Comparison of ENCODE assay signal across 8 cellular contexts in the genomic region with DNA sequence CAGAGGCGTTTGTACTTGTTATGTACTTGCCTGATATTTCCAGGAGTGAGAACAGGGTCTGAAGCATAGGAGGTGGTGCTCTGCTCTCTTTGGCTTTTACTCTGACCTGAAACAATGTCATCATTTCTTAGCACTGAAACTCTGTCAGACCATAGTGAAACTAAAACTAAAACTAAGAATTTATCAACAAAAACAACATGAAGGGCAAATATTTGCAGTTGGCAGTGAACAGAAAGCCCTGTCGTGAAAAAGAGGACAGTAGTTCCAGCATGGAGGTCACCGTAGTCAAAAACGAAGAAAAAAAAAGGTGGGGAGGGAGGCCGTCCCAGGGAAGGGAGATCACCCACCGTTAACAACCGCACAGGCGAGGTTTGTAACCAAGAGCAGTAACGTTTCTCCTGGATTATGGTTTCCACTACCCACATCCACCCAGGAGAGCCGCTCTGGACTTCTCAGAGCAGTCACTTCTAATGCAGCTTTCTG.
DNase-seq lines count a peak whose midpoint lies in the region; ATAC-seq, FAIRE-seq and TF ChIP-seq lines count a peak whose summit lies in the region.

No MANE protein-coding gene starts in this region.

- H3K36me3 ChIP-seq in BJ (ENCODE audit: control insufficient read depth, insufficient read depth, low read length) = no peaks in the 10 kb centered on the region
- no peaks in the 10 kb centered on the region for H3K36me3 ChIP-seq in H1 (ENCODE audit: control insufficient read depth in 2 of 4, insufficient read depth in 4 of 4, low read length in 3 of 4)
- H3K36me3 ChIP-seq in osteoblast (ENCODE audit: insufficient read depth, low read length) = no peaks in the 10 kb centered on the region

- no peak overlapping the region; the same call in 1 of the 2 replicates for H2BK12ac ChIP-seq in H1 (ENCODE audit: low read depth, low read length)

- H2AK5ac ChIP-seq in H1 (ENCODE audit: low read depth, low read length) = no peak overlapping the region

- peak overlapping the region; percentile 24 for H2BK120ac ChIP-seq in H1 (replicated peaks; ENCODE audit: low read depth, low read length)

- ATAC-seq in HG03565 (IDR thresholded peaks at IDR 0.05; ENCODE audit: unreplicated experiment) = peak; percentile 80

- DNase-seq in BJ (ENCODE audit: low read depth) (no peak), GM20000 (ENCODE audit: low spot score) (peak; percentile 31), H1 (ENCODE audit: low read depth in 1 of 2, low spot score in 2 of 2) (no peak), osteoblast (ENCODE audit: insufficient read length, low spot score, missing footprints) (no peak), AML-193 (lab: John Stamatoyannopoulos, UW) (no peak), OCI-M2 (lab: John Stamatoyannopoulos, UW; ENCODE audit: unreplicated experiment) (no peak), KG1 (lab: John Stamatoyannopoulos, UW) (no peak)

- no peak overlapping the region for H3K4ac ChIP-seq in H1 (replicated peaks; ENCODE audit: insufficient read length, low read depth, low read length)

- no peak overlapping the region for H3K56ac ChIP-seq in H1 (replicated peaks; ENCODE audit: insufficient read length, low read depth, low read length)

- H4K91ac ChIP-seq in H1 (replicated peaks; ENCODE audit: insufficient read length, low read length) = no peak overlapping the region

- no peak for FAIRE-seq in H1 (lab: Jason Lieb, UNC)

- H3K14ac ChIP-seq in H1 (ENCODE audit: insufficient read length) = no peak overlapping the region

- H4K20me1 ChIP-seq in H1 (replicated peaks in 1 of 2; ENCODE audit: control insufficient read depth in 1 of 2, insufficient read depth in 2 of 2, low read length in 2 of 2) (no peaks in the 10 kb centered on the region), osteoblast (ENCODE audit: insufficient read depth, low read length) (no peaks in the 10 kb centered on the region)

- H3K18ac ChIP-seq in H1 (ENCODE audit: extremely low read depth, low read length) = no peak overlapping the region

- TF ChIP-seq EP300 in H1 (IDR thresholded peaks at IDR 0.05; ENCODE audit: borderline replicate concordance in 1 of 2, low read depth in 2 of 2, low read length in 2 of 2) = no peak

- H3K23me2 ChIP-seq in H1 (ENCODE audit: low read depth, low read length) = no peaks in the 10 kb centered on the region

- no peak for TF ChIP-seq POLR2A in H1 (IDR thresholded peaks at IDR 0.05; ENCODE audit: control extremely low read depth in 1 of 2, low read depth in 2 of 2, low read length in 2 of 2)

- no peak overlapping the region for H2BK20ac ChIP-seq in H1 (ENCODE audit: low read length)

- H3K4me2 ChIP-seq in H1 (ENCODE audit: insufficient read depth in 1 of 2, low read depth in 2 of 2, low read length in 2 of 2) = peak overlapping the region; percentile 39 to 48
- peak overlapping the region; percentile 91 for H3K4me2 ChIP-seq in osteoblast (ENCODE audit: insufficient read depth, low read length)

- H2BK5ac ChIP-seq in H1 (ENCODE audit: low read depth, low read length) = peak overlapping the region; percentile 38; the same call in 1 of the 2 replicates

- TF ChIP-seq RAD21 in H1 (IDR thresholded peaks at IDR 0.05 in 1 of 2, conservative IDR thresholded peaks at IDR 0.05 in 1 of 2; ENCODE audit: low read depth in 2 of 2, low read length in 2 of 2) = no peak

- POLR2A ChIA-PET in BJ (lab: Charles Lee) (interaction anchor here (0.7 kb wide), 1 partner anchor 146 kb away, joined by 6 read pairs; no protein-coding TSS in a partner anchor), H1 (lab: Charles Lee; ENCODE audit: partially characterized antibody) (no interaction called here)

- no peak overlapping the region for H4K8ac ChIP-seq in H1 (ENCODE audit: extremely low read depth, insufficient read depth, low read length)

- no peak overlapping the region for H2BK15ac ChIP-seq in H1 (ENCODE audit: low read length)

- H3K4me3 ChIP-seq in BJ (ENCODE audit: low read depth, low read length) (peak overlapping the region; percentile 35), H1 (ENCODE audit: extremely low read depth in 1 of 4, insufficient read depth in 2 of 4, low read depth in 3 of 4, low read length in 4 of 4) (peak overlapping the region in 2 of 4 experiments; percentile 10 to 39; a peak in 3 of 8 replicates), osteoblast (ENCODE audit: insufficient read depth, low read length) (peak overlapping the region; percentile 66)

- H3K9me3 ChIP-seq in H1 (ENCODE audit: insufficient read depth in 2 of 2, low read depth in 1 of 2, low read length in 1 of 2) = no peaks in the 10 kb centered on the region
- H3K9me3 ChIP-seq in osteoblast (ENCODE audit: low read depth, low read length) = no peaks in the 10 kb centered on the region

- H3K79me2 ChIP-seq in H1 (ENCODE audit: control insufficient read depth in 1 of 2, insufficient read depth in 2 of 2, low read length in 2 of 2) (peaks cover 0 to 8% of the 10 kb centered on the region in 2 experiments; a peak in 1 of 4 replicates), osteoblast (ENCODE audit: insufficient read depth, low read length) (no peaks in the 10 kb centered on the region)

- no peak overlapping the region for H2AFZ ChIP-seq in H1 (ENCODE audit: low read length)
- peak overlapping the region; percentile 93 for H2AFZ ChIP-seq in osteoblast (ENCODE audit: low read length)

- WGBS in H1 (ENCODE audit: extremely low coverage in 1 of 2, insufficient coverage in 1 of 2, insufficient read length in 1 of 2, insufficient replicate concordance in 2 of 2, low coverage in 1 of 2, low lambda C conversion rate in 2 of 2, missing lambda C conversion rate in 1 of 2), 2 experiments = 73% methylated on average over 9 of the region's 10 CpGs; no CpG with 5 or more reads in 1 of the 2 experiments

- no peak overlapping the region for H4K5ac ChIP-seq in H1 (ENCODE audit: insufficient read length, low read depth, low read length)

- H3K9ac ChIP-seq in H1 (replicated peaks in 1 of 4; ENCODE audit: extremely low read depth in 1 of 4, low read depth in 3 of 4, low read length in 3 of 4) = no peak overlapping the region

- H3K27ac ChIP-seq in H1 (ENCODE audit: low read depth, low read length) (no peak overlapping the region), osteoblast (ENCODE audit: low read depth, low read length) (peak overlapping the region; percentile 50)

- no peak for TF ChIP-seq CTCF in BJ (IDR thresholded peaks at IDR 0.05; ENCODE audit: insufficient read depth, low read depth, low read length)
- TF ChIP-seq CTCF in GM20000 (IDR thresholded peaks at IDR 0.05; ENCODE audit: extremely low read depth, missing control alignments) = no peak
- no peak for TF ChIP-seq CTCF in H1 (IDR thresholded peaks at IDR 0.05; ENCODE audit: control extremely low read depth in 1 of 3, insufficient read depth in 1 of 3, low read depth in 1 of 3, low read length in 3 of 3)
- TF ChIP-seq CTCF in osteoblast (IDR thresholded peaks at IDR 0.05; ENCODE audit: extremely low read depth, low read depth, low read length) = no peak

- H3K27me3 ChIP-seq in BJ (ENCODE audit: control insufficient read depth, insufficient read depth, low read length) = no peaks in the 10 kb centered on the region
- H3K27me3 ChIP-seq in H1 (replicated peaks in 1 of 4; ENCODE audit: control insufficient read depth in 3 of 4, extremely low read depth in 1 of 4, insufficient read depth in 3 of 4, low read length in 3 of 4) = no peaks in the 10 kb centered on the region
- no peaks in the 10 kb centered on the region for H3K27me3 ChIP-seq in osteoblast (ENCODE audit: insufficient read depth, low read length)

- no peak overlapping the region for H3K23ac ChIP-seq in H1 (ENCODE audit: insufficient read length)

- CTCF ChIA-PET in BJ (lab: Yijun Ruan, JAX) = interaction anchor here (0.6 kb wide), 1 partner anchor 27 kb away, joined by 3 read pairs; no protein-coding TSS in a partner anchor
- CTCF ChIA-PET in H1 (lab: Charles Lee; ENCODE audit: partially characterized antibody) = interaction anchor here (1.5 to 1.7 kb wide), 2 partner anchors 14 to 54 kb away, joined by 3 read pairs; no protein-coding TSS in a partner anchor

- H3K4me1 ChIP-seq in H1 (replicated peaks in 1 of 4; ENCODE audit: control insufficient read depth in 3 of 4, insufficient read depth in 4 of 4, low read length in 3 of 4) (peaks cover 10 to 28% (median 17%) of the 10 kb centered on the region in 4 experiments), osteoblast (ENCODE audit: insufficient read depth, low read length) (peaks cover 13% of the 10 kb centered on the region)

- H3K79me1 ChIP-seq in H1 (ENCODE audit: low read depth, low read length) = no peaks in the 10 kb centered on the region; the same call in 1 of the 2 replicates

TF ChIP-seq in H1, 55 proteins besides CTCF, POLR2A, EP300 and RAD21:
- TF ChIP-seq GTF2F1 (IDR thresholded peaks at IDR 0.05; ENCODE audit: borderline replicate concordance, low read depth, low read length) (no peak), USF2 (IDR thresholded peaks at IDR 0.05; ENCODE audit: low read length) (no peak), SUZ12 (IDR thresholded peaks at IDR 0.05; ENCODE audit: low read length) (no peak), SRF (IDR thresholded peaks at IDR 0.05; ENCODE audit: low read depth, low read length) (no peak), GABPA (IDR thresholded peaks at IDR 0.05; ENCODE audit: borderline replicate concordance, insufficient read depth, low read length) (no peak)
- TF ChIP-seq, protein P1, sequence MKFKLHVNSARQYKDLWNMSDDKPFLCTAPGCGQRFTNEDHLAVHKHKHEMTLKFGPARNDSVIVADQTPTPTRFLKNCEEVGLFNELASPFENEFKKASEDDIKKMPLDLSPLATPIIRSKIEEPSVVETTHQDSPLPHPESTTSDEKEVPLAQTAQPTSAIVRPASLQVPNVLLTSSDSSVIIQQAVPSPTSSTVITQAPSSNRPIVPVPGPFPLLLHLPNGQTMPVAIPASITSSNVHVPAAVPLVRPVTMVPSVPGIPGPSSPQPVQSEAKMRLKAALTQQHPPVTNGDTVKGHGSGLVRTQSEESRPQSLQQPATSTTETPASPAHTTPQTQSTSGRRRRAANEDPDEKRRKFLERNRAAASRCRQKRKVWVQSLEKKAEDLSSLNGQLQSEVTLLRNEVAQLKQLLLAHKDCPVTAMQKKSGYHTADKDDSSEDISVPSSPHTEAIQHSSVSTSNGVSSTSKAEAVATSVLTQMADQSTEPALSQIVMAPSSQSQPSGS (IDR thresholded peaks at IDR 0.05; ENCODE audit: low read length) = no peak
